9 cellular contexts compared by ENCODE assay signal in genomic region chr11:64917663-64917995, GRCh38. TPM values are rescaled to one million over a fixed set of nuclear protein-coding genes. Genes with fewer than 3 reads are reported as not detected.
A peak's percentile ranks its signal among the peaks of the same experiment; 100 is the strongest.
DNase-seq lines count a peak whose midpoint lies in the region; ATAC-seq and TF ChIP-seq lines count a peak whose summit lies in the region.
"Had no signal": no experiment of that assay in that cellular context is flagged by ENCODE, and none has a peak within 500 bp of the region (broad histone marks: within the 10 kb centered on the region; RNA-seq: fewer than 3 reads in every experiment).

No MANE protein-coding gene starts in this region.

- peaks cover 4% of the 10 kb centered on the region; the same call in 1 of the 2 replicates for H3K36me3 ChIP-seq in Karpas-422 (ENCODE audit: insufficient read depth, low read length)

- H3K9me3 ChIP-seq in Karpas-422 (ENCODE audit: low read length): no peaks in the 10 kb centered on the region

- H3K4me3 Mint-ChIP-seq in natural killer cell: peak overlapping the region; percentile 88

- peak overlapping the region; percentile 84 for H3K9ac ChIP-seq in Karpas-422 (ENCODE audit: low read length)

- H3K36me3 Mint-ChIP-seq in natural killer cell: no peaks in the 10 kb centered on the region

- peak overlapping the region; percentile 99 for H3K4me2 ChIP-seq in Karpas-422 (ENCODE audit: low read depth, low read length, poor library complexity, severe bottlenecking)

- H3K4me3 ChIP-seq in AG09309 (ENCODE audit: control insufficient read depth, low read depth, low read length): peak overlapping the region; percentile 33
- peak overlapping the region; percentile 85 for H3K4me3 ChIP-seq in Karpas-422 (ENCODE audit: low read length)
- peak overlapping the region; percentile 89 for H3K4me3 ChIP-seq in coronary artery

- H3K27me3 ChIP-seq in Karpas-422 (ENCODE audit: low read length): no peaks in the 10 kb centered on the region

- peak overlapping the region; percentile 90 for H2AFZ ChIP-seq in Karpas-422 (ENCODE audit: low read length)

- no peaks in the 10 kb centered on the region for H3K27me3 Mint-ChIP-seq in natural killer cell (ENCODE audit: low read depth in 2 of 2)

- DNase-seq in AG09309 (ENCODE audit: low read depth) (no peak), Karpas-422 (no peak), coronary artery (ENCODE audit: low spot score) (no peak), natural killer cell (no peak), NCI-H524 (lab: John Stamatoyannopoulos, UW) (no peak), NCI-H146 treated with DMSO at 0.1 percent for 48 hours (lab: John Stamatoyannopoulos, UW; ENCODE audit: unreplicated experiment) (no peak), NCI-H2081 treated with DMSO at 0.1 percent for 48 hours (lab: John Stamatoyannopoulos, UW) (no peak)
- DNase-seq in effector CD8-positive, alpha-beta T cell (lab: John Stamatoyannopoulos, UW): no peak

- TF ChIP-seq CTCF in AG09309 (IDR thresholded peaks at IDR 0.05; ENCODE audit: control insufficient read depth, insufficient read depth, low read depth, low read length, missing control alignments) (no peak), coronary artery (IDR thresholded peaks at IDR 0.05) (no peak), natural killer cell (IDR thresholded peaks at IDR 0.05) (no peak)

- intact Hi-C loops in natural killer cell (cut with micrococcal nuclease): loop anchor here (5.0 kb wide), 2 partner anchors 110 to 205 kb away; partner anchors contain the start of genes FAU, MRPL49 and SNX15

- peaks cover 15 to 28% of the 10 kb centered on the region in 2 donors for H3K4me1 Mint-ChIP-seq in natural killer cell

- H3K9me3 Mint-ChIP-seq in natural killer cell: no peaks in the 10 kb centered on the region

- no peaks in the 10 kb centered on the region for H3K9me2 ChIP-seq in Karpas-422 (replicated peaks; ENCODE audit: insufficient read depth, low read length)

- H4K20me1 ChIP-seq in Karpas-422 (ENCODE audit: insufficient read depth, low read depth, low read length): no peaks in the 10 kb centered on the region

- peaks cover 39% of the 10 kb centered on the region for H3K4me1 ChIP-seq in Karpas-422 (ENCODE audit: low read length)

- H3K27ac Mint-ChIP-seq in natural killer cell: peak overlapping the region; percentile 91 to 96

- H3K27ac ChIP-seq in Karpas-422 (ENCODE audit: low read length): peak overlapping the region; percentile 69
- peak overlapping the region; percentile 66 to 78 for H3K27ac ChIP-seq in coronary artery

- no peak for ATAC-seq in natural killer cell

- peaks cover 21% of the 10 kb centered on the region for H3K79me2 ChIP-seq in Karpas-422 (ENCODE audit: low read length)

RNA-seq across cellular contexts. Expression of gene ATG2A, which starts 0.6 kb away (rescaled TPM):
- total RNA-seq in Karpas-422 (2014; rRNA removed; shearing (Covaris generic); ENCODE audit: low replicate concordance): 16.2 and 24.6 TPM in 2 replicates
- total RNA-seq in natural killer cell: 100 to 1,000 TPM; 165 to 321 (median 259) TPM

RNA-seq across cellular contexts. Expression of gene PPP2R5B, which starts 6.9 kb away (rescaled TPM):
- 1.8 and 7.5 TPM in 2 replicates for total RNA-seq in Karpas-422 (2014; rRNA removed; shearing (Covaris generic); ENCODE audit: low replicate concordance)
- total RNA-seq in natural killer cell: 10 to 100 TPM; 27.8 to 31.5 (median 28.5) TPM

RNA-seq across cellular contexts. Expression of gene GPHA2, which starts 18.1 kb away (rescaled TPM):
- not detected in 2 replicates for total RNA-seq in Karpas-422 (2014; rRNA removed; shearing (Covaris generic); ENCODE audit: low replicate concordance)
- not detected for total RNA-seq in natural killer cell
- total RNA-seq: NCI-H460 had no signal

RNA-seq across cellular contexts. Expression of gene EHD1, which starts 39.2 kb away (rescaled TPM):
- total RNA-seq in Karpas-422 (2014; rRNA removed; shearing (Covaris generic); ENCODE audit: low replicate concordance): 30.8 and 77.3 TPM in 2 replicates
- 100 to 1,000 TPM; 218 to 246 (median 225) TPM for total RNA-seq in natural killer cell

RNA-seq across cellular contexts. Expression of gene MAJIN, which starts 54.3 kb away (rescaled TPM):
- not detected in 2 replicates for total RNA-seq in Karpas-422 (2014; rRNA removed; shearing (Covaris generic); ENCODE audit: low replicate concordance)
- total RNA-seq in natural killer cell: not detected
- total RNA-seq: NCI-H460 had no signal

Comparison
In these comparisons a context has a peak if more than half of its experiments do, and no peak if none do; other contexts are left out.
1. H3K4me3 ChIP-seq: peak in every context shown above with its lines; median percentile 89 in coronary artery; 85 in Karpas-422; 33 in AG09309.